Comparison of ENCODE assay signal across 8 cellular contexts in genomic region chr6:26020291-26020982, GRCh38. TPM values are rescaled to one million over a fixed set of nuclear protein-coding genes. Genes with fewer than 3 reads are reported as not detected.
DNase-seq lines count a peak whose midpoint lies in the region; ATAC-seq and TF ChIP-seq lines count a peak whose summit lies in the region.

No MANE protein-coding gene starts in this region.

- POLR2A ChIA-PET in PC-9 (lab: Charles Lee; ENCODE audit: unreplicated experiment): interaction anchor here (0.5 to 4.0 kb wide), 29 partner anchors 11 to 1842 kb away, joined by 3 to 78 read pairs (median 4); a partner anchor contains a TSS

- CTCF ChIA-PET in PC-9 (lab: Charles Lee): interaction anchor here (0.6 to 1.1 kb wide), 4 partner anchors 12 to 727 kb away, joined by 3 to 17 read pairs (median 8); a partner anchor contains a TSS

- no peaks in the 10 kb centered on the region; the same call in 1 of the 2 replicates for H3K79me2 ChIP-seq in PC-9 (ENCODE audit: low read depth)

- H3K36me3 ChIP-seq in PC-9 (ENCODE audit: low read depth) (no peaks in the 10 kb centered on the region), esophagus muscularis mucosa (no peaks in the 10 kb centered on the region), muscle layer of duodenum (ENCODE audit: control insufficient read depth in 1 of 2, insufficient read depth in 2 of 2, low read length in 2 of 2) (no peaks in the 10 kb centered on the region)

- peak overlapping the region; percentile 99 for H3K4me2 ChIP-seq in PC-9

- DNase-seq in DMS 273 (lab: John Stamatoyannopoulos, UW; ENCODE audit: unreplicated experiment) (peak; percentile 72), HUDEP-2 (lab: John Stamatoyannopoulos, UW; ENCODE audit: unreplicated experiment in 76 of 76) (peak in 67 of 76 experiments; percentile 62 to 97 (median 88)), PC-9 (peak; percentile 78 to 84), activated T-helper 1 cell treated with Interleukin-2 at 50 U/mL for 16 hours (ENCODE audit: low read depth) (peak; percentile 58), esophagus muscularis mucosa (ENCODE audit: extremely low spot score) (no peak), substantia nigra (lab: John Stamatoyannopoulos, UW) (peak in 44 of 49 donors; percentile 14 to 91 (median 56))

- H3K9me3 ChIP-seq in PC-9 (ENCODE audit: insufficient read depth, low read depth) (no peaks in the 10 kb centered on the region), esophagus muscularis mucosa (no peaks in the 10 kb centered on the region), muscle layer of duodenum (ENCODE audit: control insufficient read depth in 1 of 2, low read length in 2 of 2) (no peaks in the 10 kb centered on the region)

- H3K27me3 ChIP-seq in PC-9 (ENCODE audit: insufficient read depth, low read depth) (no peaks in the 10 kb centered on the region), esophagus muscularis mucosa (no peaks in the 10 kb centered on the region), muscle layer of duodenum (ENCODE audit: low read depth, low read length) (no peaks in the 10 kb centered on the region)

- BruUV-seq in PC-9 (replicated peaks; lab: Mats Ljungman, UMichigan): TSS peak; percentile 94

- no peak for TF ChIP-seq EP300 in esophagus muscularis mucosa (IDR thresholded peaks at IDR 0.05)

- peaks cover 41% of the 10 kb centered on the region for H3F3A ChIP-seq in PC-9 (ENCODE audit: insufficient read depth, low read depth)

- peak overlapping the region; percentile 94 for H3K27ac ChIP-seq in PC-9
- peak overlapping the region; percentile 92 to 98 (median 95) for H3K27ac ChIP-seq in esophagus muscularis mucosa (replicated peaks in 1 of 4)
- H3K27ac ChIP-seq in muscle layer of duodenum (ENCODE audit: low read length): peak overlapping the region; percentile 98
- H3K27ac ChIP-seq in substantia nigra (ENCODE audit: low read depth, low read length, poor library complexity, severe bottlenecking): peak overlapping the region; percentile 84

- H3K9me2 ChIP-seq in PC-9 (ENCODE audit: insufficient read depth): no peaks in the 10 kb centered on the region

- H2AFZ ChIP-seq in PC-9: peak overlapping the region; percentile 86

- peak overlapping the region; percentile 84 for H3K4me3 ChIP-seq in PC-9
- peak overlapping the region; percentile 54 to 80 (median 69) for H3K4me3 ChIP-seq in esophagus muscularis mucosa
- H3K4me3 ChIP-seq in muscle layer of duodenum (ENCODE audit: low read depth in 1 of 2, low read length in 2 of 2): peak overlapping the region; percentile 71 to 82

- under 1% methylated on average over 11 of the region's 46 CpGs for WGBS in esophagus muscularis mucosa

- peak; percentile 47 for ATAC-seq in GM21390 (IDR thresholded peaks at IDR 0.05; ENCODE audit: unreplicated experiment)

- TF ChIP-seq POLR2A in esophagus muscularis mucosa (IDR thresholded peaks at IDR 0.05; ENCODE audit: low read depth): peak; percentile 98

- H3K4me1 ChIP-seq in PC-9 (replicated peaks; ENCODE audit: insufficient read depth): peaks cover 26% of the 10 kb centered on the region
- H3K4me1 ChIP-seq in esophagus muscularis mucosa: peaks cover 8 to 46% (median 40%) of the 10 kb centered on the region in 4 donors
- peaks cover 0 to 9% of the 10 kb centered on the region in 2 donors for H3K4me1 ChIP-seq in muscle layer of duodenum (ENCODE audit: control insufficient read depth in 1 of 2, insufficient read depth in 2 of 2, low read length in 2 of 2)

- H4K20me1 ChIP-seq in PC-9 (ENCODE audit: insufficient read depth): no peaks in the 10 kb centered on the region

- intact Hi-C loops in PC-9 (cut with micrococcal nuclease; ENCODE audit: unreplicated experiment) (loop anchor here (2.0 to 10.0 kb wide), 3 partner anchors 28 to 1814 kb away; a partner anchor contains a TSS), esophagus muscularis mucosa (cut with DNase I) (loop anchor here (10.0 kb wide), 1 partner anchor 1814 kb away; a partner anchor contains a TSS)

- TF ChIP-seq CTCF in PC-9 (conservative IDR thresholded peaks at IDR 0.05): no peak
- TF ChIP-seq CTCF in esophagus muscularis mucosa (IDR thresholded peaks at IDR 0.05): no peak

RNA-seq across cellular contexts. Expression of gene TRIM38, which starts 57.8 kb away (rescaled TPM):
- total RNA-seq in PC-9 (2021) (23.6 and 31.3 TPM in 2 replicates), esophagus muscularis mucosa (1 to 10 TPM; 5.3 to 6.4 (median 5.9) TPM)
